Comparison of ENCODE assay signal across 14 cellular contexts in the genomic region with DNA sequence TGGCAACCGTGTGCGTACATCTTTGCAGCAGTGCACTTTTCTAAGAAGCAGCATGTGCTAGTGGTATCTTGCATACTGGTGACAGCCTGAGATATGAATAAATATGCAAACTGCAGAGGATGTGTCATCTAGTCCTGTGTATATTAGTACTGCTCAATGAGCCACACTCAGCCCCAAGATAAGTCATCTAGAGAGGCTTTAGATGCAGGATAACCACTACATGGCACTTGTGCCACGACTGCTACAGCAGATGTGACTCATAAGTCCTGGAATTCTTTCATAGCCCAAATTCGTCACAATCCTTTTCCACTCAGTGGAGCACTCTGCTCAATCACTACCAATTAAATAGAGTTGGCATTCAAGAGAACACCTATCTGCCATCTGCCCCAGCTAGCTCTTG.
DNase-seq lines count a peak whose midpoint lies in the region; ATAC-seq and TF ChIP-seq lines count a peak whose summit lies in the region.
"Had no signal": no experiment of that assay in that cellular context is flagged by ENCODE, and none has a peak within 500 bp of the region (broad histone marks: within the 10 kb centered on the region; RNA-seq: fewer than 3 reads in every experiment).

No MANE protein-coding gene starts in this region.

- peak; percentile 33 for DNase-seq in MCF 10A (ENCODE audit: unreplicated experiment)
- DNase-seq in breast epithelium (ENCODE audit: low spot score in 2 of 2), result no peak
- DNase-seq in amniotic epithelial cell (ENCODE audit: low read depth), result peak; percentile 68
- no peak for DNase-seq in lower lobe of right lung
- DNase-seq in upper lobe of left lung, result no peak
- no peak for DNase-seq in esophagus muscularis mucosa (ENCODE audit: extremely low spot score)
- DNase-seq in activated CD4-positive, CD25-positive, alpha-beta regulatory T cell (lab: John Stamatoyannopoulos, UW), result no peak
- DNase-seq: AML-193; central memory CD4-positive, alpha-beta T cell; erythroblast; NCI-H69; SHP77 had no signal

- no peak overlapping the region for H3K4me3 Mint-ChIP-seq in MCF 10A (ENCODE audit: unreplicated experiment)
- H3K4me3 Mint-ChIP-seq: nephron had no signal

- CTCF ChIA-PET in MCF 10A (lab: Yijun Ruan, JAX), result interaction anchor here (0.6 kb wide), 1 partner anchor 575 kb away, joined by 3 read pairs; no protein-coding TSS in a partner anchor

- no peaks in the 10 kb centered on the region for H3K4me1 ChIP-seq in breast epithelium
- H3K4me1 ChIP-seq in lower lobe of right lung, result no peaks in the 10 kb centered on the region
- H3K4me1 ChIP-seq in upper lobe of left lung, result no peaks in the 10 kb centered on the region
- no peaks in the 10 kb centered on the region for H3K4me1 ChIP-seq in esophagus muscularis mucosa

- no peaks in the 10 kb centered on the region for H3K27me3 ChIP-seq in breast epithelium
- H3K27me3 ChIP-seq in lower lobe of right lung (ENCODE audit: low read depth), result no peaks in the 10 kb centered on the region
- H3K27me3 ChIP-seq in upper lobe of left lung, result no peaks in the 10 kb centered on the region
- H3K27me3 ChIP-seq in esophagus muscularis mucosa, result no peaks in the 10 kb centered on the region

- ATAC-seq in lower lobe of right lung, result peak; percentile 23 to 28
- ATAC-seq in upper lobe of left lung (ENCODE audit: low FRiP score in 2 of 2), result no peak
- ATAC-seq in HG03354 (IDR thresholded peaks at IDR 0.05; ENCODE audit: poor library complexity, severe bottlenecking, unreplicated experiment), result no peak

- intact Hi-C loops in MCF 10A (cut with micrococcal nuclease) (no loop called here), breast epithelium (cut with DNase I; ENCODE audit: low total_unique reads) (no loop called here), lower lobe of right lung (cut with DNase I) (no loop called here), esophagus muscularis mucosa (cut with DNase I) (no loop called here)

- no peaks in the 10 kb centered on the region for H3K9me3 ChIP-seq in breast epithelium
- no peaks in the 10 kb centered on the region for H3K9me3 ChIP-seq in lower lobe of right lung
- no peaks in the 10 kb centered on the region for H3K9me3 ChIP-seq in upper lobe of left lung
- no peaks in the 10 kb centered on the region for H3K9me3 ChIP-seq in esophagus muscularis mucosa

- no peak overlapping the region for H3K27ac Mint-ChIP-seq in MCF 10A (ENCODE audit: low read depth, unreplicated experiment)

- no peak for TF ChIP-seq EP300 in upper lobe of left lung (IDR thresholded peaks at IDR 0.05)
- TF ChIP-seq EP300 in esophagus muscularis mucosa (IDR thresholded peaks at IDR 0.05), result no peak

- H3K27ac ChIP-seq in breast epithelium (no peak overlapping the region), lower lobe of right lung (no peak overlapping the region), upper lobe of left lung (no peak overlapping the region), esophagus muscularis mucosa (replicated peaks in 1 of 4) (no peak overlapping the region)

- no peaks in the 10 kb centered on the region for H3K36me3 Mint-ChIP-seq in MCF 10A (ENCODE audit: insufficient read depth, unreplicated experiment)

- TF ChIP-seq CTCF in MCF 10A (IDR thresholded peaks at IDR 0.05; ENCODE audit: unreplicated experiment) (no peak), breast epithelium (IDR thresholded peaks at IDR 0.05) (no peak), lower lobe of right lung (IDR thresholded peaks at IDR 0.05) (no peak), upper lobe of left lung (IDR thresholded peaks at IDR 0.05) (no peak), esophagus muscularis mucosa (IDR thresholded peaks at IDR 0.05) (no peak)

- peaks cover 12% of the 10 kb centered on the region for H3K4me1 Mint-ChIP-seq in MCF 10A (ENCODE audit: insufficient read depth, unreplicated experiment)

- H3K36me3 ChIP-seq in breast epithelium (no peaks in the 10 kb centered on the region), lower lobe of right lung (no peaks in the 10 kb centered on the region), upper lobe of left lung (no peaks in the 10 kb centered on the region), esophagus muscularis mucosa (no peaks in the 10 kb centered on the region)

- no peak for TF ChIP-seq POLR2A in breast epithelium (IDR thresholded peaks at IDR 0.05)
- no peak for TF ChIP-seq POLR2A in upper lobe of left lung (IDR thresholded peaks at IDR 0.05)
- TF ChIP-seq POLR2A in esophagus muscularis mucosa (IDR thresholded peaks at IDR 0.05; ENCODE audit: low read depth), result no peak

- POLR2A ChIA-PET in MCF 10A (lab: Yijun Ruan, JAX), result no interaction called here

- no TSS peak for BruUV-seq in MCF 10A (replicated peaks; lab: Mats Ljungman, UMichigan)

- H3K4me3 ChIP-seq in breast epithelium (no peak overlapping the region), lower lobe of right lung (no peak overlapping the region), upper lobe of left lung (no peak overlapping the region), esophagus muscularis mucosa (no peak overlapping the region)

- 71 to 90% methylated on average over 4 of the region's 4 CpGs for WGBS in upper lobe of left lung, 2 donors
- WGBS in esophagus muscularis mucosa, result 46% methylated on average over 2 of the region's 4 CpGs

- no peaks in the 10 kb centered on the region for H3K27me3 Mint-ChIP-seq in MCF 10A (ENCODE audit: insufficient read depth, unreplicated experiment)

- H3K9me3 Mint-ChIP-seq in MCF 10A (ENCODE audit: unreplicated experiment), result peaks cover 6% of the 10 kb centered on the region
- H3K9me3 Mint-ChIP-seq: nephron had no signal

Comparison
In these comparisons a context has a peak if more than half of its experiments do, and no peak if none do; other contexts are left out.
1. DNase-seq: peak in MCF 10A (single experiment) and amniotic epithelial cell (single experiment); none in breast epithelium (0 of 2), lower lobe of right lung (single experiment), upper lobe of left lung (0 of 2), esophagus muscularis mucosa (single experiment) and activated CD4-positive, CD25-positive, alpha-beta regulatory T cell (0 of 4).
2. ATAC-seq: peak in lower lobe of right lung (2 of 2); none in upper lobe of left lung (0 of 2) and HG03354 (single experiment).